In the genomic region with DNA sequence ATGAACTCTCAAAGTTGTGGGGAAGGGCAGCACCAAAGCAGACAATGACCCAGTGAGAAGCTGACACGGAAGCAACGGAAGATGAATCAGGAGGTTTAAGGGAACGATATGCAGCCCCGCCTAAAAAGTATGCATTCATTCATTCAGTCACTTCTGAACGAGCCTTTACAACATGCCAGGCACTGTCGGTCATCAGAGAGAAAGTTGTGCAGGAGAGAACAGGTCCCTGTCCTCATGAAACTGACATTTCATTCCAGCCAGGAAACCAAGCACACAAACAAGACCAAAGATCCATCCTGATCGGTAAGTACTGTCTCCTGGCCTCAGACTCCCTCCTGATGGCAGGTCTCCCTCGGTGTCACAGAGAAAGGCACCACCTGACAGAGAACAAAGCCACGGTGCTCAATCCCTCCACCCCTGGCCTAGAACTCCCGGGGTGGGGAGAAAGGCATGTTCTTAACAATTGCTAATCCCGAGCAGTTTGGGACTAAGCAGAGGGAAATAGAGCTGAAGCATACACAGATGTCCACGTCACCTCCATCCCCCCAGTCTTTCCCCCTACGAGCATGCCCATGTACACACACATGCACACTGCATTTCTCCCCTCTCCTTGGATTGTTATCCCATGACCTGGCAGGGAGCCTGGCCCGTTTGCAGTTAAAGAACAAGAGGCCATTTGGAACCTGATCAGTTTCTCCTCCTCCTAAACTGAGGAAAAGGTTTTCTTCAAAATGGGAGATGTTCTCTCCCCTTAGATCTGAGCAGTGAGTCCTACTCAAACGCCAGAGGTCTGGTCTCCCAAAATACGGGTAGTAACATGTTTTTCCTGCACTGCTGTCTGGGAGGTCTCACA, we compare ENCODE assay signal across 1 cellular context.
TF ChIP-seq lines count a peak whose summit lies in the region.

No MANE protein-coding gene starts in this region.

TF ChIP-seq in HepG2, 621 proteins besides CTCF, POLR2A, EP300 and RAD21 (continues in another document):
- TF ChIP-seq ZFP36L1 (CRISPR knock-in tag; IDR thresholded peaks at IDR 0.05) (peak; percentile 78; the same call in 1 of the 2 replicates), ZNF12 (CRISPR knock-in tag; IDR thresholded peaks at IDR 0.05) (no peak), ONECUT2 (CRISPR knock-in tag; IDR thresholded peaks at IDR 0.05) (no peak), ZBTB38 (CRISPR knock-in tag; IDR thresholded peaks at IDR 0.05) (no peak), MATR3 (CRISPR knock-in tag; IDR thresholded peaks at IDR 0.05) (no peak), SOX13 (IDR thresholded peaks at IDR 0.05) (no peak), SOX13 (CRISPR knock-in tag; conservative IDR thresholded peaks at IDR 0.05 in 1 of 2, IDR thresholded peaks at IDR 0.05 in 1 of 2) (0 out of 4 replicates have a peak, but pooled peaks of 1 of the 2 experiments have one; percentile 7), MYC (CRISPR knock-in tag; IDR thresholded peaks at IDR 0.05; ENCODE audit: borderline replicate concordance) (no peak), RORA (CRISPR knock-in tag; IDR thresholded peaks at IDR 0.05) (no peak), SSRP1 (CRISPR knock-in tag; IDR thresholded peaks at IDR 0.05) (no peak), MED1 (CRISPR knock-in tag; IDR thresholded peaks at IDR 0.05) (peak; percentile 72; the same call in 1 of the 2 replicates), ZNF232 (CRISPR knock-in tag; IDR thresholded peaks at IDR 0.05; ENCODE audit: borderline replicate concordance) (no peak), SNAI1 (CRISPR knock-in tag; IDR thresholded peaks at IDR 0.05; ENCODE audit: borderline replicate concordance) (no peak), MXI1 (IDR thresholded peaks at IDR 0.05; ENCODE audit: borderline replicate concordance, low read depth, low read length) (peak; percentile 16; the same call in 1 of the 3 replicates), TEAD3 (CRISPR knock-in tag; optimal IDR thresholded peaks at IDR 0.05; ENCODE audit: borderline replicate concordance) (peak; percentile 85), HMG20A (CRISPR knock-in tag; IDR thresholded peaks at IDR 0.05; ENCODE audit: borderline replicate concordance) (no peak), JUND (CRISPR knock-in tag; IDR thresholded peaks at IDR 0.05) (0 out of 2 replicates have a peak, but pooled peaks have one; percentile 25), LCORL (IDR thresholded peaks at IDR 0.05) (no peak), LCORL (CRISPR knock-in tag; IDR thresholded peaks at IDR 0.05) (peak; percentile 39; the same call in 1 of the 2 replicates), ZNF672 (CRISPR knock-in tag; IDR thresholded peaks at IDR 0.05) (no peak), GZF1 (CRISPR knock-in tag; IDR thresholded peaks at IDR 0.05) (no peak), ZNF180 (CRISPR knock-in tag; IDR thresholded peaks at IDR 0.05; ENCODE audit: borderline replicate concordance, low read depth) (no peak), ZSCAN9 (CRISPR knock-in tag; IDR thresholded peaks at IDR 0.05; ENCODE audit: borderline replicate concordance) (peak; percentile 62; the same call in 1 of the 2 replicates), NFKBIZ (CRISPR knock-in tag; IDR thresholded peaks at IDR 0.05) (0 out of 2 replicates have a peak, but pooled peaks have one; percentile 38), ZNF569 (CRISPR knock-in tag; IDR thresholded peaks at IDR 0.05; ENCODE audit: borderline replicate concordance) (no peak), HNRNPK (IDR thresholded peaks at IDR 0.05; ENCODE audit: low read depth, low read length, poor library complexity, severe bottlenecking) (no peak), PLRG1 (conservative IDR thresholded peaks at IDR 0.05) (no peak), GFI1 (CRISPR knock-in tag; IDR thresholded peaks at IDR 0.05; ENCODE audit: borderline replicate concordance) (no peak), ZBTB8A (CRISPR knock-in tag; IDR thresholded peaks at IDR 0.05; ENCODE audit: borderline replicate concordance, low read depth) (no peak), RXRB (CRISPR knock-in tag; IDR thresholded peaks at IDR 0.05; ENCODE audit: borderline replicate concordance) (0 out of 2 replicates have a peak, but pooled peaks have one; percentile 8), MTA3 (CRISPR knock-in tag; IDR thresholded peaks at IDR 0.05) (no peak)
- TF ChIP-seq, protein P1, sequence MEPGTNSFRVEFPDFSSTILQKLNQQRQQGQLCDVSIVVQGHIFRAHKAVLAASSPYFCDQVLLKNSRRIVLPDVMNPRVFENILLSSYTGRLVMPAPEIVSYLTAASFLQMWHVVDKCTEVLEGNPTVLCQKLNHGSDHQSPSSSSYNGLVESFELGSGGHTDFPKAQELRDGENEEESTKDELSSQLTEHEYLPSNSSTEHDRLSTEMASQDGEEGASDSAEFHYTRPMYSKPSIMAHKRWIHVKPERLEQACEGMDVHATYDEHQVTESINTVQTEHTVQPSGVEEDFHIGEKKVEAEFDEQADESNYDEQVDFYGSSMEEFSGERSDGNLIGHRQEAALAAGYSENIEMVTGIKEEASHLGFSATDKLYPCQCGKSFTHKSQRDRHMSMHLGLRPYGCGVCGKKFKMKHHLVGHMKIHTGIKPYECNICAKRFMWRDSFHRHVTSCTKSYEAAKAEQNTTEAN (CRISPR knock-in tag; conservative IDR thresholded peaks at IDR 0.05) = no peak
- TF ChIP-seq, protein P2, sequence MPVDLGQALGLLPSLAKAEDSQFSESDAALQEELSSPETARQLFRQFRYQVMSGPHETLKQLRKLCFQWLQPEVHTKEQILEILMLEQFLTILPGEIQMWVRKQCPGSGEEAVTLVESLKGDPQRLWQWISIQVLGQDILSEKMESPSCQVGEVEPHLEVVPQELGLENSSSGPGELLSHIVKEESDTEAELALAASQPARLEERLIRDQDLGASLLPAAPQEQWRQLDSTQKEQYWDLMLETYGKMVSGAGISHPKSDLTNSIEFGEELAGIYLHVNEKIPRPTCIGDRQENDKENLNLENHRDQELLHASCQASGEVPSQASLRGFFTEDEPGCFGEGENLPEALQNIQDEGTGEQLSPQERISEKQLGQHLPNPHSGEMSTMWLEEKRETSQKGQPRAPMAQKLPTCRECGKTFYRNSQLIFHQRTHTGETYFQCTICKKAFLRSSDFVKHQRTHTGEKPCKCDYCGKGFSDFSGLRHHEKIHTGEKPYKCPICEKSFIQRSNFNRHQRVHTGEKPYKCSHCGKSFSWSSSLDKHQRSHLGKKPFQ (CRISPR knock-in tag; IDR thresholded peaks at IDR 0.05; ENCODE audit: insufficient replicate concordance) = peak; percentile 29
- TF ChIP-seq, protein P3, sequence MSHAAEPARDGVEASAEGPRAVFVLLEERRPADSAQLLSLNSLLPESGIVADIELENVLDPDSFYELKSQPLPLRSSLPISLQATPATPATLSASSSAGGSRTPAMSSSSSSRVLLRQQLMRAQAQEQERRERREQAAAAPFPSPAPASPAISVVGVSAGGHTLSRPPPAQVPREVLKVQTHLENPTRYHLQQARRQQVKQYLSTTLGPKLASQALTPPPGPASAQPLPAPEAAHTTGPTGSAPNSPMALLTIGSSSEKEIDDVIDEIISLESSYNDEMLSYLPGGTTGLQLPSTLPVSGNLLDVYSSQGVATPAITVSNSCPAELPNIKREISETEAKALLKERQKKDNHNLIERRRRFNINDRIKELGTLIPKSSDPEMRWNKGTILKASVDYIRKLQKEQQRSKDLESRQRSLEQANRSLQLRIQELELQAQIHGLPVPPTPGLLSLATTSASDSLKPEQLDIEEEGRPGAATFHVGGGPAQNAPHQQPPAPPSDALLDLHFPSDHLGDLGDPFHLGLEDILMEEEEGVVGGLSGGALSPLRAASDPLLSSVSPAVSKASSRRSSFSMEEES (CRISPR knock-in tag; IDR thresholded peaks at IDR 0.05) = 0 out of 2 replicates have a peak, but pooled peaks have one; percentile 22
- TF ChIP-seq, protein P4, sequence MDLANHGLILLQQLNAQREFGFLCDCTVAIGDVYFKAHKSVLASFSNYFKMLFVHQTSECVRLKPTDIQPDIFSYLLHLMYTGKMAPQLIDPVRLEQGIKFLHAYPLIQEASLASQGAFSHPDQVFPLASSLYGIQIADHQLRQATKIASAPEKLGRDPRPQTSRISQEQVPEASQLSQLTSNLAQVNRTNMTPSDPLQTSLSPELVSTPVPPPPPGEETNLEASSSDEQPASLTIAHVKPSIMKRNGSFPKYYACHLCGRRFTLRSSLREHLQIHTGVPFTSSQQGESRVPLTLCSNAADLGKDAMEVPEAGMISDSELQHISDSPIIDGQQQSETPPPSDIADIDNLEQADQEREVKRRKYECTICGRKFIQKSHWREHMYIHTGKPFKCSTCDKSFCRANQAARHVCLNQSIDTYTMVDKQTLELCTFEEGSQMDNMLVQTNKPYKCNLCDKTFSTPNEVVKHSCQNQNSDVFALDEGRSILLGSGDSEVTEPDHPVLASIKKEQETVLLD (CRISPR knock-in tag; IDR thresholded peaks at IDR 0.05; ENCODE audit: low read depth) = no peak
- TF ChIP-seq, protein P5, sequence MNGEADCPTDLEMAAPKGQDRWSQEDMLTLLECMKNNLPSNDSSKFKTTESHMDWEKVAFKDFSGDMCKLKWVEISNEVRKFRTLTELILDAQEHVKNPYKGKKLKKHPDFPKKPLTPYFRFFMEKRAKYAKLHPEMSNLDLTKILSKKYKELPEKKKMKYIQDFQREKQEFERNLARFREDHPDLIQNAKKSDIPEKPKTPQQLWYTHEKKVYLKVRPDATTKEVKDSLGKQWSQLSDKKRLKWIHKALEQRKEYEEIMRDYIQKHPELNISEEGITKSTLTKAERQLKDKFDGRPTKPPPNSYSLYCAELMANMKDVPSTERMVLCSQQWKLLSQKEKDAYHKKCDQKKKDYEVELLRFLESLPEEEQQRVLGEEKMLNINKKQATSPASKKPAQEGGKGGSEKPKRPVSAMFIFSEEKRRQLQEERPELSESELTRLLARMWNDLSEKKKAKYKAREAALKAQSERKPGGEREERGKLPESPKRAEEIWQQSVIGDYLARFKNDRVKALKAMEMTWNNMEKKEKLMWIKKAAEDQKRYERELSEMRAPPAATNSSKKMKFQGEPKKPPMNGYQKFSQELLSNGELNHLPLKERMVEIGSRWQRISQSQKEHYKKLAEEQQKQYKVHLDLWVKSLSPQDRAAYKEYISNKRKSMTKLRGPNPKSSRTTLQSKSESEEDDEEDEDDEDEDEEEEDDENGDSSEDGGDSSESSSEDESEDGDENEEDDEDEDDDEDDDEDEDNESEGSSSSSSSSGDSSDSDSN (CRISPR knock-in tag; IDR thresholded peaks at IDR 0.05) = 0 out of 2 replicates have a peak, but pooled peaks have one; percentile 17
- TF ChIP-seq, protein P6, sequence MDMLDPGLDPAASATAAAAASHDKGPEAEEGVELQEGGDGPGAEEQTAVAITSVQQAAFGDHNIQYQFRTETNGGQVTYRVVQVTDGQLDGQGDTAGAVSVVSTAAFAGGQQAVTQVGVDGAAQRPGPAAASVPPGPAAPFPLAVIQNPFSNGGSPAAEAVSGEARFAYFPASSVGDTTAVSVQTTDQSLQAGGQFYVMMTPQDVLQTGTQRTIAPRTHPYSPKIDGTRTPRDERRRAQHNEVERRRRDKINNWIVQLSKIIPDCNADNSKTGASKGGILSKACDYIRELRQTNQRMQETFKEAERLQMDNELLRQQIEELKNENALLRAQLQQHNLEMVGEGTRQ (IDR thresholded peaks at IDR 0.05; ENCODE audit: low read depth, low read length) = no peak
- TF ChIP-seq, protein P6 (CRISPR knock-in tag; IDR thresholded peaks at IDR 0.05; ENCODE audit: borderline replicate concordance) = no peak
- TF ChIP-seq, protein P7, sequence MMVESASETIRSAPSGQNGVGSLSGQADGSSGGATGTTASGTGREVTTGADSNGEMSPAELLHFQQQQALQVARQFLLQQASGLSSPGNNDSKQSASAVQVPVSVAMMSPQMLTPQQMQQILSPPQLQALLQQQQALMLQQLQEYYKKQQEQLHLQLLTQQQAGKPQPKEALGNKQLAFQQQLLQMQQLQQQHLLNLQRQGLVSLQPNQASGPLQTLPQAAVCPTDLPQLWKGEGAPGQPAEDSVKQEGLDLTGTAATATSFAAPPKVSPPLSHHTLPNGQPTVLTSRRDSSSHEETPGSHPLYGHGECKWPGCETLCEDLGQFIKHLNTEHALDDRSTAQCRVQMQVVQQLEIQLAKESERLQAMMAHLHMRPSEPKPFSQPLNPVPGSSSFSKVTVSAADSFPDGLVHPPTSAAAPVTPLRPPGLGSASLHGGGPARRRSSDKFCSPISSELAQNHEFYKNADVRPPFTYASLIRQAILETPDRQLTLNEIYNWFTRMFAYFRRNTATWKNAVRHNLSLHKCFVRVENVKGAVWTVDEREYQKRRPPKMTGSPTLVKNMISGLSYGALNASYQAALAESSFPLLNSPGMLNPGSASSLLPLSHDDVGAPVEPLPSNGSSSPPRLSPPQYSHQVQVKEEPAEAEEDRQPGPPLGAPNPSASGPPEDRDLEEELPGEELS (CRISPR knock-in tag; IDR thresholded peaks at IDR 0.05) = 0 out of 2 replicates have a peak, but pooled peaks have one; percentile 46
- TF ChIP-seq, protein P8, sequence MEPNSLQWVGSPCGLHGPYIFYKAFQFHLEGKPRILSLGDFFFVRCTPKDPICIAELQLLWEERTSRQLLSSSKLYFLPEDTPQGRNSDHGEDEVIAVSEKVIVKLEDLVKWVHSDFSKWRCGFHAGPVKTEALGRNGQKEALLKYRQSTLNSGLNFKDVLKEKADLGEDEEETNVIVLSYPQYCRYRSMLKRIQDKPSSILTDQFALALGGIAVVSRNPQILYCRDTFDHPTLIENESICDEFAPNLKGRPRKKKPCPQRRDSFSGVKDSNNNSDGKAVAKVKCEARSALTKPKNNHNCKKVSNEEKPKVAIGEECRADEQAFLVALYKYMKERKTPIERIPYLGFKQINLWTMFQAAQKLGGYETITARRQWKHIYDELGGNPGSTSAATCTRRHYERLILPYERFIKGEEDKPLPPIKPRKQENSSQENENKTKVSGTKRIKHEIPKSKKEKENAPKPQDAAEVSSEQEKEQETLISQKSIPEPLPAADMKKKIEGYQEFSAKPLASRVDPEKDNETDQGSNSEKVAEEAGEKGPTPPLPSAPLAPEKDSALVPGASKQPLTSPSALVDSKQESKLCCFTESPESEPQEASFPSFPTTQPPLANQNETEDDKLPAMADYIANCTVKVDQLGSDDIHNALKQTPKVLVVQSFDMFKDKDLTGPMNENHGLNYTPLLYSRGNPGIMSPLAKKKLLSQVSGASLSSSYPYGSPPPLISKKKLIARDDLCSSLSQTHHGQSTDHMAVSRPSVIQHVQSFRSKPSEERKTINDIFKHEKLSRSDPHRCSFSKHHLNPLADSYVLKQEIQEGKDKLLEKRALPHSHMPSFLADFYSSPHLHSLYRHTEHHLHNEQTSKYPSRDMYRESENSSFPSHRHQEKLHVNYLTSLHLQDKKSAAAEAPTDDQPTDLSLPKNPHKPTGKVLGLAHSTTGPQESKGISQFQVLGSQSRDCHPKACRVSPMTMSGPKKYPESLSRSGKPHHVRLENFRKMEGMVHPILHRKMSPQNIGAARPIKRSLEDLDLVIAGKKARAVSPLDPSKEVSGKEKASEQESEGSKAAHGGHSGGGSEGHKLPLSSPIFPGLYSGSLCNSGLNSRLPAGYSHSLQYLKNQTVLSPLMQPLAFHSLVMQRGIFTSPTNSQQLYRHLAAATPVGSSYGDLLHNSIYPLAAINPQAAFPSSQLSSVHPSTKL (CRISPR knock-in tag; IDR thresholded peaks at IDR 0.05) = no peak; the same call in 1 of the 2 replicates
